Comparison of ENCODE assay signal across 14 cellular contexts in the genomic region with DNA sequence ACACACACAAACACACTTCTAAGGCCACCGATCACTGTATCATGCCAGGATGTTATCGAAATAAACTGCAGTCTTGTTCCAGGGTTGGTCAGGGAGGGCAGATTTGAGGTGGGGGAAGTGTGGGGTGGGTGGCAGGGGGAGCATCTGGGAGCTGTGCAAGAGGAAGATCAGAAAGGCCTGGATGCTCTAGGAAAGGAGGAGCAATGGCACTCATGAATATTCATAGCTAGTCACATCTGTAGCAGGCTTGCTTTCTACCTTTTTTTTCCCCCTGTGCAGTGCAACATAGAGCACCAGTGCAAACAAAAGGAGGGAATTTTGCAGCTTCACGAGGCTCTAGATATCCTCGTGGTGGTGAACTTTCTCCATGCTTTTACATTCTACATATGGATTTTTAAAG.
DNase-seq lines count a peak whose midpoint lies in the region; ATAC-seq and TF ChIP-seq lines count a peak whose summit lies in the region.
"Had no signal": no experiment of that assay in that cellular context is flagged by ENCODE, and none has a peak within 500 bp of the region (broad histone marks: within the 10 kb centered on the region; RNA-seq: fewer than 3 reads in every experiment).

No MANE protein-coding gene starts in this region.

- ATAC-seq in activated naive CD8-positive, alpha-beta T cell treated with anti-CD3 and anti-CD28 coated beads, Interleukin-2, amount 50 U/mL, for 24 hours, result no peak
- ATAC-seq: HCT116 had no signal

- H3K27ac Mint-ChIP-seq in neural progenitor cell, result peak overlapping the region; percentile 18
- no peak overlapping the region for H3K27ac Mint-ChIP-seq in activated naive CD8-positive, alpha-beta T cell treated with anti-CD3 and anti-CD28 coated beads, Interleukin-2, amount 50 U/mL, for 24 hours
- H3K27ac Mint-ChIP-seq: activated naive CD8-positive, alpha-beta T cell treated with anti-CD3 and anti-CD28 coated beads, Interleukin-2, amount 10 ng/mL, durations not matched to agents 7 days and 5 days; B cell; T-helper 1 cell treated with Interleukin-12 subunit alpha and Interleukin-12 subunit beta and Interleukin-4 antibody, amounts not matched to agents 30 μg/mL and 1 μg/mL, for 36 hours had no signal

- H2AFZ ChIP-seq in OCI-LY7 (ENCODE audit: low read length), result no peak overlapping the region; the same call in 1 of the 2 replicates
- H2AFZ ChIP-seq in neural progenitor cell (replicated peaks), result no peak overlapping the region

- CTCF ChIA-PET in OCI-LY7 (lab: Charles Lee; ENCODE audit: unreplicated experiment), result no interaction called here

- TF ChIP-seq CTCF in GM12865 (IDR thresholded peaks at IDR 0.05; ENCODE audit: insufficient read depth, low read depth, low read length, missing control alignments) (no peak), OCI-LY7 (conservative IDR thresholded peaks at IDR 0.05; ENCODE audit: low read length) (no peak), neural progenitor cell (IDR thresholded peaks at IDR 0.05) (no peak)

- peak overlapping the region; percentile 59 for H3K4me2 ChIP-seq in OCI-LY7 (ENCODE audit: low read length)
- peak overlapping the region; percentile 23 for H3K4me2 ChIP-seq in neural progenitor cell

- H3K4me1 Mint-ChIP-seq in neural progenitor cell, result peaks cover 46% of the 10 kb centered on the region
- no peaks in the 10 kb centered on the region for H3K4me1 Mint-ChIP-seq in activated naive CD8-positive, alpha-beta T cell treated with anti-CD3 and anti-CD28 coated beads, Interleukin-2, amount 50 U/mL, for 24 hours
- H3K4me1 Mint-ChIP-seq: activated naive CD8-positive, alpha-beta T cell treated with anti-CD3 and anti-CD28 coated beads, Interleukin-2, amount 10 ng/mL, durations not matched to agents 7 days and 5 days; B cell had no signal

- H3K9me3 Mint-ChIP-seq in neural progenitor cell, result no peaks in the 10 kb centered on the region
- H3K9me3 Mint-ChIP-seq in activated naive CD8-positive, alpha-beta T cell treated with anti-CD3 and anti-CD28 coated beads, Interleukin-2, amount 50 U/mL, for 24 hours, result peaks cover 4% of the 10 kb centered on the region
- H3K9me3 Mint-ChIP-seq: activated naive CD8-positive, alpha-beta T cell treated with anti-CD3 and anti-CD28 coated beads, Interleukin-2, amount 10 ng/mL, durations not matched to agents 7 days and 5 days; T-helper 1 cell treated with Interleukin-12 subunit alpha and Interleukin-12 subunit beta and Interleukin-4 antibody, amounts not matched to agents 30 μg/mL and 1 μg/mL, for 36 hours had no signal

- POLR2A ChIA-PET in OCI-LY7 (lab: Charles Lee), result interaction anchor here (0.6 to 1.6 kb wide), 5 partner anchors 13 to 24 kb away, joined by 3 to 5 read pairs (median 4); no protein-coding TSS in a partner anchor

- peak; percentile 36 for DNase-seq in GM12865 (ENCODE audit: low read depth)
- DNase-seq in OCI-LY7 (ENCODE audit: low spot score), result peak; percentile 12
- peak; percentile 34 for DNase-seq in fibroblast of gingiva (ENCODE audit: low read depth)
- peak; percentile 43 for DNase-seq in neural progenitor cell (ENCODE audit: low spot score)
- DNase-seq in activated naive CD8-positive, alpha-beta T cell treated with anti-CD3 and anti-CD28 coated beads, Interleukin-2, amount 50 U/mL, for 24 hours, result no peak
- no peak for DNase-seq in COLO668 (lab: John Stamatoyannopoulos, UW; ENCODE audit: unreplicated experiment)
- no peak for DNase-seq in OCI-M1 (lab: John Stamatoyannopoulos, UW)
- DNase-seq in retina, result no peak
- DNase-seq: activated naive CD8-positive, alpha-beta T cell treated with anti-CD3 and anti-CD28 coated beads, Interleukin-2, amount 10 ng/mL, durations not matched to agents 7 days and 5 days; stimulated activated CD4-positive, alpha-beta T cell treated with anti-CD3 and anti-CD28 coated beads, Interleukin-4, amount 100 ng/mL, for 4 hours; stomach had no signal

- H3K4me3 Mint-ChIP-seq in neural progenitor cell, result peak overlapping the region; percentile 52
- H3K4me3 Mint-ChIP-seq in activated naive CD8-positive, alpha-beta T cell treated with anti-CD3 and anti-CD28 coated beads, Interleukin-2, amount 50 U/mL, for 24 hours, result no peak overlapping the region
- H3K4me3 Mint-ChIP-seq: activated naive CD8-positive, alpha-beta T cell treated with anti-CD3 and anti-CD28 coated beads, Interleukin-2, amount 10 ng/mL, durations not matched to agents 7 days and 5 days; B cell; T-helper 1 cell treated with Interleukin-12 subunit alpha and Interleukin-12 subunit beta and Interleukin-4 antibody, amounts not matched to agents 30 μg/mL and 1 μg/mL, for 36 hours had no signal

- no peak overlapping the region for H3K27ac ChIP-seq in OCI-LY7 (ENCODE audit: low read depth, low read length, poor library complexity, severe bottlenecking)
- no peak overlapping the region for H3K27ac ChIP-seq in neural progenitor cell

- H3K9me2 ChIP-seq in OCI-LY7 (ENCODE audit: insufficient read depth, low read length), result no peaks in the 10 kb centered on the region

- H3F3A ChIP-seq in neural progenitor cell (ENCODE audit: low read depth), result no peaks in the 10 kb centered on the region

- H3K27me3 ChIP-seq in neural progenitor cell, result no peaks in the 10 kb centered on the region
- H3K27me3 ChIP-seq: stomach had no signal

- peaks cover 5% of the 10 kb centered on the region for H3K36me3 Mint-ChIP-seq in neural progenitor cell
- no peaks in the 10 kb centered on the region for H3K36me3 Mint-ChIP-seq in activated naive CD8-positive, alpha-beta T cell treated with anti-CD3 and anti-CD28 coated beads, Interleukin-2, amount 50 U/mL, for 24 hours (ENCODE audit: low read depth)
- H3K36me3 Mint-ChIP-seq: activated naive CD8-positive, alpha-beta T cell treated with anti-CD3 and anti-CD28 coated beads, Interleukin-2, amount 10 ng/mL, durations not matched to agents 7 days and 5 days had no signal

- H3K36me3 ChIP-seq in OCI-LY7 (ENCODE audit: insufficient read depth, low read length), result no peaks in the 10 kb centered on the region
- H3K36me3 ChIP-seq in neural progenitor cell, result no peaks in the 10 kb centered on the region

- peak overlapping the region; percentile 9 for H3K4me3 ChIP-seq in GM12865 (ENCODE audit: low read depth, low read length)
- H3K4me3 ChIP-seq in OCI-LY7 (ENCODE audit: low read depth, low read length, poor library complexity, severe bottlenecking), result no peak overlapping the region
- H3K4me3 ChIP-seq in neural progenitor cell, result no peak overlapping the region

- no peaks in the 10 kb centered on the region for H3K27me3 Mint-ChIP-seq in neural progenitor cell (ENCODE audit: insufficient read depth, low read depth)
- peaks cover 4% of the 10 kb centered on the region for H3K27me3 Mint-ChIP-seq in activated naive CD8-positive, alpha-beta T cell treated with anti-CD3 and anti-CD28 coated beads, Interleukin-2, amount 50 U/mL, for 24 hours
- H3K27me3 Mint-ChIP-seq: activated naive CD8-positive, alpha-beta T cell treated with anti-CD3 and anti-CD28 coated beads, Interleukin-2, amount 10 ng/mL, durations not matched to agents 7 days and 5 days had no signal

- BruUV-seq in OCI-LY7 (replicated peaks; lab: Mats Ljungman, UMichigan), result no TSS peak

- H4K20me1 ChIP-seq in OCI-LY7 (ENCODE audit: insufficient read depth, low read length) (no peaks in the 10 kb centered on the region), neural progenitor cell (ENCODE audit: low read depth) (no peaks in the 10 kb centered on the region)

- H3K4me1 ChIP-seq in OCI-LY7 (ENCODE audit: insufficient read depth, low read length, poor library complexity, severe bottlenecking), result peaks cover 24% of the 10 kb centered on the region
- peaks cover 28% of the 10 kb centered on the region for H3K4me1 ChIP-seq in neural progenitor cell

- no peaks in the 10 kb centered on the region for H3K9me3 ChIP-seq in OCI-LY7 (ENCODE audit: low read length)
- H3K9me3 ChIP-seq in neural progenitor cell (ENCODE audit: low read depth), result no peaks in the 10 kb centered on the region
- H3K9me3 ChIP-seq: stomach had no signal

- intact Hi-C loops in OCI-LY7 (cut with micrococcal nuclease; ENCODE audit: unreplicated experiment), result no loop called here

- H3K9ac ChIP-seq in neural progenitor cell, result no peak overlapping the region

- no peaks in the 10 kb centered on the region for H3K79me2 ChIP-seq in OCI-LY7 (ENCODE audit: insufficient read depth, low read depth, low read length)
- H3K79me2 ChIP-seq in neural progenitor cell (ENCODE audit: low read depth), result no peaks in the 10 kb centered on the region

Comparison
In these comparisons a context has a peak if more than half of its experiments do, and no peak if none do; other contexts are left out.
1. DNase-seq: peak in GM12865 (single experiment), OCI-LY7 (single experiment), fibroblast of gingiva (single experiment) and neural progenitor cell (single experiment); none in activated naive CD8-positive, alpha-beta T cell treated with anti-CD3 and anti-CD28 coated beads, Interleukin-2, amount 50 U/mL, for 24 hours (single experiment), COLO668 (single experiment), OCI-M1 (single experiment) and retina (single experiment).